Comparison of ENCODE assay signal across 9 cellular contexts in the genomic region with DNA sequence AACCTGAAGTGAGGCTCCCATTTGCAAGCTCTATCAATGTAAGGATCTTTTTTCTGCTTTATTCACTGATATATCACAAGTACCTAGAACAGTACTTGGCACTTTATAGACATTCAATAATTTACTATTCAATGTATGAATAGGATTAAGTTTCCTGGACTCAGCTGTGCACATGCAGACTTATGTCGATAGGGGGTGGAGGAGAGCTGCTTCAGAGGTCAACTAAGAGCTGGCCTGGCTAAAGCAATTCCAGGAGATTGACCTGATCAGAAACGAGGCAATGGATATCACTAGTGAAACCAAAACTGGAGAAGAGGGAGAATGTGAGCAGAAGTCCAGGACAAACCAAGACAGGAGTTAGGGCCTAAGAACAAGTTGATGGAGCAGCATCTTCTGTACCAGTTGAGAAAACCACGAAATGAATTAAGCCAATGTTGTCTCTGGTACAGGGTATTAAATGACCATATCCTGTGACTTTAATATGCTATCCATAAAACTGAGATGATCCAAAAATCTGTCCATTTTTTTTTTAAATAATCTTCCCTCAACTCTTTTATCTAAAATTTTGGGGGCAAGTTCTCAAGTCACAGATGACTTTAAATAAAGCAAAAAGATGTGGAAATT.
DNase-seq lines count a peak whose midpoint lies in the region; ATAC-seq and TF ChIP-seq lines count a peak whose summit lies in the region.
"Had no signal": no experiment of that assay in that cellular context is flagged by ENCODE, and none has a peak within 500 bp of the region (broad histone marks: within the 10 kb centered on the region; RNA-seq: fewer than 3 reads in every experiment).

No MANE protein-coding gene starts in this region.

- H3K4me3 Mint-ChIP-seq in nephron = no peak overlapping the region
- H3K4me3 Mint-ChIP-seq in activated CD4-positive, alpha-beta T cell treated with anti-CD3 and anti-CD28 coated beads, Interleukin-2, amount 10 ng/mL, durations not matched to agents 7 days and 5 days = no peak overlapping the region
- H3K4me3 Mint-ChIP-seq: CD4-positive, CD25-positive, alpha-beta regulatory T cell had no signal

- no peaks in the 10 kb centered on the region for H4K20me1 ChIP-seq in OCI-LY3 (ENCODE audit: insufficient read depth, low read length)

- H3K27me3 Mint-ChIP-seq in nephron (ENCODE audit: low read depth) = peaks cover 3% of the 10 kb centered on the region
- H3K27me3 Mint-ChIP-seq in activated CD4-positive, alpha-beta T cell treated with anti-CD3 and anti-CD28 coated beads, Interleukin-2, amount 10 ng/mL, durations not matched to agents 7 days and 5 days = no peaks in the 10 kb centered on the region
- H3K27me3 Mint-ChIP-seq: CD4-positive, CD25-positive, alpha-beta regulatory T cell had no signal

- POLR2A ChIA-PET in activated CD4-positive, alpha-beta T cell treated with anti-CD3 and anti-CD28 coated beads, Interleukin-2, amount 10 ng/mL, durations not matched to agents 7 days and 5 days (lab: Charles Lee) = no interaction called here

- peak; percentile 59 for ATAC-seq in HG02970 (IDR thresholded peaks at IDR 0.05; ENCODE audit: low FRiP score, unreplicated experiment)

- DNase-seq in NCI-H1436 (lab: John Stamatoyannopoulos, UW) = peak; percentile 11
- DNase-seq in NCI-H1436 treated with DMSO at 0.1 percent for 48 hours (lab: John Stamatoyannopoulos, UW) = no peak
- peak; percentile 25 for DNase-seq in epithelial cell of proximal tubule (ENCODE audit: low read depth)
- DNase-seq in NCI-H2227 (lab: John Stamatoyannopoulos, UW; ENCODE audit: unreplicated experiment) = no peak
- no peak for DNase-seq in activated CD4-positive, alpha-beta T cell treated with anti-CD3 and anti-CD28 coated beads, Interleukin-2, amount 10 ng/mL, durations not matched to agents 7 days and 5 days
- DNase-seq: CD4-positive, CD25-positive, alpha-beta regulatory T cell had no signal

- H3K4me3 ChIP-seq in OCI-LY3 (ENCODE audit: low read length) (no peak overlapping the region), epithelial cell of proximal tubule (ENCODE audit: low read depth, low read length) (no peak overlapping the region)

- no peaks in the 10 kb centered on the region for H3K79me2 ChIP-seq in OCI-LY3 (ENCODE audit: low read length)

- no peak overlapping the region for H2AFZ ChIP-seq in OCI-LY3 (ENCODE audit: low read depth, low read length)

- no peaks in the 10 kb centered on the region for H3K36me3 Mint-ChIP-seq in nephron (ENCODE audit: low read depth)
- no peaks in the 10 kb centered on the region for H3K36me3 Mint-ChIP-seq in activated CD4-positive, alpha-beta T cell treated with anti-CD3 and anti-CD28 coated beads, Interleukin-2, amount 10 ng/mL, durations not matched to agents 7 days and 5 days (ENCODE audit: low read depth)
- H3K36me3 Mint-ChIP-seq: CD4-positive, CD25-positive, alpha-beta regulatory T cell had no signal

- H3K27me3 ChIP-seq in OCI-LY3 (ENCODE audit: low read depth, low read length) = no peaks in the 10 kb centered on the region

- H3K27ac ChIP-seq in OCI-LY3 (ENCODE audit: low read length) = no peak overlapping the region

- no peak overlapping the region for H3K9ac ChIP-seq in OCI-LY3 (ENCODE audit: low read length)

- TF ChIP-seq CTCF in OCI-LY3 (IDR thresholded peaks at IDR 0.05; ENCODE audit: low read depth, low read length) = peak; percentile 77
- peak; percentile 98 for TF ChIP-seq CTCF in epithelial cell of proximal tubule (conservative IDR thresholded peaks at IDR 0.05; ENCODE audit: low read depth, low read length)
- TF ChIP-seq CTCF in nephron (IDR thresholded peaks at IDR 0.05; ENCODE audit: unreplicated experiment in 3 of 3) = peak; percentile 52 to 72 (median 67)

- CTCF ChIA-PET in activated CD4-positive, alpha-beta T cell treated with anti-CD3 and anti-CD28 coated beads, Interleukin-2, amount 10 ng/mL, durations not matched to agents 7 days and 5 days (lab: Charles Lee) = no interaction called here

- no peaks in the 10 kb centered on the region for H3K36me3 ChIP-seq in OCI-LY3 (replicated peaks; ENCODE audit: low read depth, low read length)

- no peaks in the 10 kb centered on the region for H3K4me1 ChIP-seq in OCI-LY3 (ENCODE audit: low read length)

- H3K4me1 Mint-ChIP-seq in nephron = peaks cover 24% of the 10 kb centered on the region
- no peaks in the 10 kb centered on the region for H3K4me1 Mint-ChIP-seq in activated CD4-positive, alpha-beta T cell treated with anti-CD3 and anti-CD28 coated beads, Interleukin-2, amount 10 ng/mL, durations not matched to agents 7 days and 5 days
- H3K4me1 Mint-ChIP-seq: CD4-positive, CD25-positive, alpha-beta regulatory T cell had no signal

- H3K4me2 ChIP-seq in OCI-LY3 (ENCODE audit: low read length) = no peak overlapping the region

- H3K9me3 ChIP-seq in OCI-LY3 (ENCODE audit: insufficient read depth, low read length) = no peaks in the 10 kb centered on the region

- H3K27ac Mint-ChIP-seq in nephron = peak overlapping the region; percentile 6 to 26 (median 7)
- no peak overlapping the region for H3K27ac Mint-ChIP-seq in activated CD4-positive, alpha-beta T cell treated with anti-CD3 and anti-CD28 coated beads, Interleukin-2, amount 10 ng/mL, durations not matched to agents 7 days and 5 days
- H3K27ac Mint-ChIP-seq: CD4-positive, CD25-positive, alpha-beta regulatory T cell had no signal

- H3K9me3 Mint-ChIP-seq in nephron = no peaks in the 10 kb centered on the region
- H3K9me3 Mint-ChIP-seq in activated CD4-positive, alpha-beta T cell treated with anti-CD3 and anti-CD28 coated beads, Interleukin-2, amount 10 ng/mL, durations not matched to agents 7 days and 5 days = peaks cover 2% of the 10 kb centered on the region

Comparison
In these comparisons a context has a peak if more than half of its experiments do, and no peak if none do; other contexts are left out.
1. DNase-seq: peak in NCI-H1436 (single experiment) and epithelial cell of proximal tubule (single experiment); none in NCI-H1436 treated with DMSO at 0.1 percent for 48 hours (single experiment), NCI-H2227 (single experiment) and activated CD4-positive, alpha-beta T cell treated with anti-CD3 and anti-CD28 coated beads, Interleukin-2, amount 10 ng/mL, durations not matched to agents 7 days and 5 days (single experiment).
2. Peak in every context shown above with its lines, with median percentiles within 50 percentile points of each other: CTCF ChIP-seq.